ENCODE assay signal across 1 cellular context in genomic region chr2:134327367-134327766, GRCh38.
TF ChIP-seq lines count a peak whose summit lies in the region.

No MANE protein-coding gene starts in this region.

TF ChIP-seq in GM23338, 12 proteins besides CTCF, POLR2A, EP300 and RAD21 (continued from another document):
- no peak for TF ChIP-seq ZNF462 (CRISPR knock-in tag; IDR thresholded peaks at IDR 0.05)
- TF ChIP-seq POLR2AphosphoS5 (IDR thresholded peaks at IDR 0.05; ENCODE audit: low read depth) = no peak
- no peak for TF ChIP-seq ETS1 (IDR thresholded peaks at IDR 0.05)
- TF ChIP-seq EZH2phosphoT487 (IDR thresholded peaks at IDR 0.05; ENCODE audit: unreplicated experiment) = no peak
- TF ChIP-seq, protein P1, sequence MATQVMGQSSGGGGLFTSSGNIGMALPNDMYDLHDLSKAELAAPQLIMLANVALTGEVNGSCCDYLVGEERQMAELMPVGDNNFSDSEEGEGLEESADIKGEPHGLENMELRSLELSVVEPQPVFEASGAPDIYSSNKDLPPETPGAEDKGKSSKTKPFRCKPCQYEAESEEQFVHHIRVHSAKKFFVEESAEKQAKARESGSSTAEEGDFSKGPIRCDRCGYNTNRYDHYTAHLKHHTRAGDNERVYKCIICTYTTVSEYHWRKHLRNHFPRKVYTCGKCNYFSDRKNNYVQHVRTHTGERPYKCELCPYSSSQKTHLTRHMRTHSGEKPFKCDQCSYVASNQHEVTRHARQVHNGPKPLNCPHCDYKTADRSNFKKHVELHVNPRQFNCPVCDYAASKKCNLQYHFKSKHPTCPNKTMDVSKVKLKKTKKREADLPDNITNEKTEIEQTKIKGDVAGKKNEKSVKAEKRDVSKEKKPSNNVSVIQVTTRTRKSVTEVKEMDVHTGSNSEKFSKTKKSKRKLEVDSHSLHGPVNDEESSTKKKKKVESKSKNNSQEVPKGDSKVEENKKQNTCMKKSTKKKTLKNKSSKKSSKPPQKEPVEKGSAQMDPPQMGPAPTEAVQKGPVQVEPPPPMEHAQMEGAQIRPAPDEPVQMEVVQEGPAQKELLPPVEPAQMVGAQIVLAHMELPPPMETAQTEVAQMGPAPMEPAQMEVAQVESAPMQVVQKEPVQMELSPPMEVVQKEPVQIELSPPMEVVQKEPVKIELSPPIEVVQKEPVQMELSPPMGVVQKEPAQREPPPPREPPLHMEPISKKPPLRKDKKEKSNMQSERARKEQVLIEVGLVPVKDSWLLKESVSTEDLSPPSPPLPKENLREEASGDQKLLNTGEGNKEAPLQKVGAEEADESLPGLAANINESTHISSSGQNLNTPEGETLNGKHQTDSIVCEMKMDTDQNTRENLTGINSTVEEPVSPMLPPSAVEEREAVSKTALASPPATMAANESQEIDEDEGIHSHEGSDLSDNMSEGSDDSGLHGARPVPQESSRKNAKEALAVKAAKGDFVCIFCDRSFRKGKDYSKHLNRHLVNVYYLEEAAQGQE (IDR thresholded peaks at IDR 0.05; ENCODE audit: unreplicated experiment) = no peak
- no peak for TF ChIP-seq JUNB (IDR thresholded peaks at IDR 0.05; ENCODE audit: unreplicated experiment)
